9 cellular contexts compared by ENCODE assay signal in genomic region chr1:247210062-247210385, GRCh38. TPM values are rescaled to one million over a fixed set of nuclear protein-coding genes. Genes with fewer than 3 reads are reported as not detected.
DNase-seq lines count a peak whose midpoint lies in the region; ATAC-seq and TF ChIP-seq lines count a peak whose summit lies in the region.
"Had no signal": no experiment of that assay in that cellular context is flagged by ENCODE, and none has a peak within 500 bp of the region (broad histone marks: within the 10 kb centered on the region; RNA-seq: fewer than 3 reads in every experiment).

No MANE protein-coding gene starts in this region.

- H3K27ac ChIP-seq in heart right ventricle (peak overlapping the region in 9 of 10 donors; percentile 89 to 97 (median 93)), body of pancreas (peak overlapping the region in 3 of 4 donors; percentile 77 to 93 (median 90))

- H3K36me3 ChIP-seq in heart right ventricle: peaks cover 0 to 24% (median 0%) of the 10 kb centered on the region in 9 donors
- H3K36me3 ChIP-seq in body of pancreas (replicated peaks in 1 of 2; ENCODE audit: insufficient read depth in 1 of 2, low read depth in 2 of 2): no peaks in the 10 kb centered on the region

- H3K27me3 ChIP-seq in heart right ventricle: no peaks in the 10 kb centered on the region
- no peaks in the 10 kb centered on the region for H3K27me3 ChIP-seq in body of pancreas

- H3K4me3 ChIP-seq in heart right ventricle (peak overlapping the region; percentile 72 to 96 (median 92)), body of pancreas (peak overlapping the region; percentile 94 to 96)

- no peak for DNase-seq in heart right ventricle
- no peak for DNase-seq in Right ventricle myocardium inferior (ENCODE audit: missing footprints)
- no peak for DNase-seq in body of pancreas
- DNase-seq in medulla oblongata (ENCODE audit: extremely low spot score): peak; percentile 16
- DNase-seq in stimulated activated CD4-positive, alpha-beta T cell treated with anti-CD3 and anti-CD28 coated beads, Interleukin-15, amount 100 ng/mL, for 24 hours: no peak
- no peak for DNase-seq in NCI-H524 (lab: John Stamatoyannopoulos, UW)
- no peak for DNase-seq in NCI-H1694 treated with DMSO at 0.1 percent for 48 hours (lab: John Stamatoyannopoulos, UW)

- intact Hi-C loops in heart right ventricle (cut with DNase I): loop anchor here in 3 of 10 donors (2.0 to 10.0 kb wide), 4 partner anchors 37 to 133 kb away; partner anchors contain the start of genes ZNF124 (in 1 of the 3), ZNF496 (in 1 of the 3), ZNF669 (in 1 of the 3) and ZNF670 (in 1 of the 3)
- intact Hi-C loops in Right ventricle myocardium inferior (cut with DNase I): loop anchor here (5.0 kb wide), 2 partner anchors 38 to 122 kb away; partner anchors contain the start of genes ZNF124 and ZNF496
- intact Hi-C loops in body of pancreas (cut with DNase I): no loop called here

- no peak for TF ChIP-seq CTCF in heart right ventricle (IDR thresholded peaks at IDR 0.05)
- no peak for TF ChIP-seq CTCF in body of pancreas (IDR thresholded peaks at IDR 0.05)

- ATAC-seq in heart right ventricle (peak in 3 of 8 donors; percentile 3 to 6 (median 5)), Right ventricle myocardium inferior (no peak), HG03571 (IDR thresholded peaks at IDR 0.05; ENCODE audit: unreplicated experiment) (peak; percentile 1), body of pancreas (peak; percentile 3)

- no peak for TF ChIP-seq POLR2A in body of pancreas (IDR thresholded peaks at IDR 0.05)

- no peaks in the 10 kb centered on the region for H3K9me3 ChIP-seq in heart right ventricle
- no peaks in the 10 kb centered on the region for H3K9me3 ChIP-seq in body of pancreas

- H3K4me1 ChIP-seq in heart right ventricle: peaks cover 0 to 41% (median 23%) of the 10 kb centered on the region in 9 donors
- peaks cover 20% of the 10 kb centered on the region for H3K4me1 ChIP-seq in body of pancreas

- 4 to 9% methylated on average over 5 of the region's 5 CpGs for WGBS in heart right ventricle, 2 donors
- 0 to 1% methylated on average over 5 of the region's 5 CpGs for WGBS in body of pancreas, 2 donors

RNA-seq across cellular contexts. Expression of gene ZNF124, which starts 38.2 kb away (rescaled TPM):
- 10 to 100 TPM in 6 of 10 donors, 1 to 10 TPM in 4; 7.7 to 13.5 (median 10.2) TPM for total RNA-seq in heart right ventricle
- polyA plus RNA-seq in heart right ventricle: 1 to 10 TPM in 1 of 2 donors, under 1 TPM in 1; 0.51 to 1.0 TPM
- 7.9 TPM for total RNA-seq in Right ventricle myocardium inferior
- 10 to 100 TPM; 20.8 to 32.4 TPM for total RNA-seq in body of pancreas

RNA-seq across cellular contexts. Expression of gene VN1R5, which starts 45.8 kb away (rescaled TPM):
- total RNA-seq in heart right ventricle (not detected), Right ventricle myocardium inferior (not detected), body of pancreas (not detected)
- not detected for polyA plus RNA-seq in heart right ventricle
- total RNA-seq: myocyte had no signal
